1 cellular context compared by ENCODE assay signal in genomic region chr18:34048423-34048822, GRCh38.
TF ChIP-seq lines count a peak whose summit lies in the region.

No MANE protein-coding gene starts in this region.

TF ChIP-seq in SK-N-SH, 30 proteins besides CTCF, POLR2A, EP300 and RAD21 (continued from another document):
- no peak for TF ChIP-seq IRF3 (IDR thresholded peaks at IDR 0.05; ENCODE audit: low read depth, low read length)
- no peak for TF ChIP-seq SMC3 (IDR thresholded peaks at IDR 0.05; ENCODE audit: low read depth, low read length)
- no peak for TF ChIP-seq SIN3A (IDR thresholded peaks at IDR 0.05; ENCODE audit: borderline replicate concordance, low read depth, low read length)
- no peak for TF ChIP-seq USF1 (IDR thresholded peaks at IDR 0.05; ENCODE audit: borderline replicate concordance, low read depth)
- TF ChIP-seq GABPA (IDR thresholded peaks at IDR 0.05; ENCODE audit: low read depth), result no peak
- no peak for TF ChIP-seq TEAD4 (IDR thresholded peaks at IDR 0.05; ENCODE audit: borderline replicate concordance, insufficient read depth)
- TF ChIP-seq GATA2 (CRISPR knock-in tag; IDR thresholded peaks at IDR 0.05), result no peak
- TF ChIP-seq REST (IDR thresholded peaks at IDR 0.05; ENCODE audit: low read depth, low read length), result no peak
- TF ChIP-seq NFIC (IDR thresholded peaks at IDR 0.05; ENCODE audit: borderline replicate concordance), result no peak
- TF ChIP-seq EZH2phosphoT487 (IDR thresholded peaks at IDR 0.05; ENCODE audit: borderline replicate concordance, low read depth), result no peak
TF ChIP-seq in SK-N-SH: peak in this region for 0.
